In genomic region chr17:17830740-17831207, GRCh38 we compare ENCODE assay signal across 14 cellular contexts. TPM values are rescaled to one million over a fixed set of nuclear protein-coding genes. Genes with fewer than 3 reads are reported as not detected.
A peak's percentile ranks its signal among the peaks of the same experiment; 100 is the strongest.
DNase-seq lines count a peak whose midpoint lies in the region; ATAC-seq and TF ChIP-seq lines count a peak whose summit lies in the region.
"Had no signal": no experiment of that assay in that cellular context is flagged by ENCODE, and none has a peak within 500 bp of the region (broad histone marks: within the 10 kb centered on the region; RNA-seq: fewer than 3 reads in every experiment).

No MANE protein-coding gene starts in this region.

- no peak overlapping the region for H3K4me3 ChIP-seq in cardiac muscle cell

- H3K4me1 Mint-ChIP-seq in effector memory CD8-positive, alpha-beta T cell (ENCODE audit: low read depth in 2 of 2) = peaks cover 47 to 55% of the 10 kb centered on the region in 2 donors
- peaks cover 47 to 97% (median 86%) of the 10 kb centered on the region in 4 donors for H3K4me1 Mint-ChIP-seq in naive thymus-derived CD8-positive, alpha-beta T cell

- TF ChIP-seq CTCF in cardiac muscle cell (IDR thresholded peaks at IDR 0.05; ENCODE audit: low read depth, low read length) = no peak

- ATAC-seq in effector memory CD8-positive, alpha-beta T cell (replicated peaks) = no peak
- ATAC-seq in naive thymus-derived CD8-positive, alpha-beta T cell = no peak
- no peak for ATAC-seq in HG03460 (IDR thresholded peaks at IDR 0.05; ENCODE audit: unreplicated experiment)
- ATAC-seq: natural killer cell treated with Interleukin-12 subunit alpha and Interleukin-12 subunit beta and Interleukin-15 and Interleukin-18, amount 100 ng/mL, for 72 hours had no signal

- peak in 1 of 2 donors; percentile 84 for DNase-seq in cardiac muscle cell (ENCODE audit: low read depth in 1 of 2, low spot score in 1 of 2)
- no peak for DNase-seq in cardiac septum (ENCODE audit: low spot score)
- DNase-seq in effector memory CD8-positive, alpha-beta T cell = no peak
- DNase-seq in naive thymus-derived CD8-positive, alpha-beta T cell = no peak
- DNase-seq in anterior cingulate cortex (lab: John Stamatoyannopoulos, UW) = no peak
- no peak for DNase-seq in NCI-H2196 treated with DMSO at 0.1 percent for 48 hours (lab: John Stamatoyannopoulos, UW; ENCODE audit: unreplicated experiment)
- DNase-seq in iPS-NIHi7 (ENCODE audit: extremely low spot score) = no peak
- DNase-seq: activated CD4-positive, alpha-beta T cell treated with anti-CD3 and anti-CD28 coated beads, Interleukin-2, amount 50 U/mL, for 48 hours; islet precursor cell; MV-4-11; NCI-H446 treated with DMSO at 0.1 percent for 48 hours; stimulated activated CD4-positive, alpha-beta T cell treated with anti-CD3 and anti-CD28 coated beads, Interleukin-15, amount 100 ng/mL, for 24 hours had no signal

- no peaks in the 10 kb centered on the region for H3K36me3 ChIP-seq in cardiac muscle cell

- H3K27me3 Mint-ChIP-seq in effector memory CD8-positive, alpha-beta T cell = no peaks in the 10 kb centered on the region
- H3K27me3 Mint-ChIP-seq in naive thymus-derived CD8-positive, alpha-beta T cell = no peaks in the 10 kb centered on the region
- H3K27me3 Mint-ChIP-seq: natural killer cell treated with Interleukin-12 subunit alpha and Interleukin-12 subunit beta and Interleukin-15 and Interleukin-18, amount 100 ng/mL, for 72 hours had no signal

- peak overlapping the region; percentile 44 to 52 for H3K27ac Mint-ChIP-seq in effector memory CD8-positive, alpha-beta T cell
- H3K27ac Mint-ChIP-seq in naive thymus-derived CD8-positive, alpha-beta T cell = peak overlapping the region in 4 of 10 donors; percentile 7 to 90 (median 52)
- H3K27ac Mint-ChIP-seq: natural killer cell treated with Interleukin-12 subunit alpha and Interleukin-12 subunit beta and Interleukin-15 and Interleukin-18, amount 100 ng/mL, for 72 hours had no signal

- no peaks in the 10 kb centered on the region for H3K27me3 ChIP-seq in cardiac muscle cell

- POLR2A ChIA-PET in naive thymus-derived CD8-positive, alpha-beta T cell (lab: Charles Lee) = interaction anchor here (1.1 to 8.9 kb wide), 3 partner anchors 7 to 19 kb away, joined by 3 to 166 read pairs (median 8); no protein-coding TSS in a partner anchor

- peaks cover 29% of the 10 kb centered on the region for H3K4me1 ChIP-seq in cardiac muscle cell (ENCODE audit: low read depth)

- no peak overlapping the region for H3K4me3 Mint-ChIP-seq in effector memory CD8-positive, alpha-beta T cell
- H3K4me3 Mint-ChIP-seq in naive thymus-derived CD8-positive, alpha-beta T cell = peak overlapping the region in 6 of 10 donors; percentile 2 to 60 (median 54)
- H3K4me3 Mint-ChIP-seq: natural killer cell treated with Interleukin-12 subunit alpha and Interleukin-12 subunit beta and Interleukin-15 and Interleukin-18, amount 100 ng/mL, for 72 hours had no signal

- H3K9me3 ChIP-seq in cardiac muscle cell (ENCODE audit: low read depth) = no peaks in the 10 kb centered on the region

- H3K36me3 Mint-ChIP-seq in effector memory CD8-positive, alpha-beta T cell (ENCODE audit: insufficient read depth) = peaks cover 64% of the 10 kb centered on the region
- H3K36me3 Mint-ChIP-seq in naive thymus-derived CD8-positive, alpha-beta T cell = peaks cover 0 to 44% (median under 1%) of the 10 kb centered on the region in 3 donors
- H3K36me3 Mint-ChIP-seq: natural killer cell treated with Interleukin-12 subunit alpha and Interleukin-12 subunit beta and Interleukin-15 and Interleukin-18, amount 100 ng/mL, for 72 hours had no signal

- intact Hi-C loops in cardiac septum (cut with DNase I) = no loop called here

- peak overlapping the region; percentile 55 for H3K27ac ChIP-seq in cardiac muscle cell

- H3K9me3 Mint-ChIP-seq in effector memory CD8-positive, alpha-beta T cell = no peaks in the 10 kb centered on the region
- H3K9me3 Mint-ChIP-seq in naive thymus-derived CD8-positive, alpha-beta T cell = no peaks in the 10 kb centered on the region
- H3K9me3 Mint-ChIP-seq: natural killer cell treated with Interleukin-12 subunit alpha and Interleukin-12 subunit beta and Interleukin-15 and Interleukin-18, amount 100 ng/mL, for 72 hours had no signal

RNA-seq across cellular contexts. Expression of gene SREBF1, which starts 6.0 kb away (rescaled TPM):
- 36.4 and 45.9 TPM in 2 replicates for total RNA-seq in cardiac muscle cell
- 28.5 and 38.9 TPM in 2 replicates for polyA plus RNA-seq in cardiac muscle cell
- total RNA-seq in cardiac septum = 17.1 TPM
- 10 to 100 TPM; 40.6 to 43.8 TPM for total RNA-seq in naive thymus-derived CD8-positive, alpha-beta T cell
- 10 to 100 TPM; 16.3 to 57.0 (median 44.8) TPM for polyA plus RNA-seq in naive thymus-derived CD8-positive, alpha-beta T cell

Comparison
In these comparisons a context has a peak if more than half of its experiments do, and no peak if none do; other contexts are left out.
1. H3K4me3 Mint-ChIP-seq: peak in naive thymus-derived CD8-positive, alpha-beta T cell (6 of 10); none in effector memory CD8-positive, alpha-beta T cell (0 of 2).